ENCODE assay signal across 2 cellular contexts in the genomic region with DNA sequence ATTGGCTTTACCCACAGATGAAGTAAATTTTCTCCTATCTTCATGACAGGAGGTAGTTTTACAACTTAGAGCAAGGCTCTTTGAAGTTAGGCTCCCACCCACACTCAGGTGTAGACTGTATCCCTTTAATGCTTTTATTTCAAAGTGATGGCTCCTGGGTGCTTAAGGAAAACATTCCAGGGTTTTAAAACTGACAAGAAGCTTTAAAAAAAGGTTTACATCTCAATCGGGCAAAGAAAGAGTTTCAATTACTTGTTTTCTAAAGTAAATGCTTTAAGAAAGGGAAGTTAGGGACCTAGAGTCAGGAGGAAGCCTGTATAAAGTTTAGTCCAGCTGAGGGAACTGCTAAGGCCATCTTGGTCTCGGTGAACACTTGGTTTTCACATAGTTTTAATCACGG.
A peak's percentile ranks its signal among the peaks of the same experiment; 100 is the strongest.
TF ChIP-seq lines count a peak whose summit lies in the region.

No MANE protein-coding gene starts in this region.

TF ChIP-seq in GM23338, 12 proteins besides CTCF, POLR2A, EP300 and RAD21:
- TF ChIP-seq POLR2AphosphoS5 (IDR thresholded peaks at IDR 0.05; ENCODE audit: low read depth) (peak; percentile 39), EZH2 (IDR thresholded peaks at IDR 0.05; ENCODE audit: low read depth, unreplicated experiment) (no peak), NANOG (IDR thresholded peaks at IDR 0.05; ENCODE audit: borderline replicate concordance) (peak; percentile 82)
- TF ChIP-seq, protein P1, sequence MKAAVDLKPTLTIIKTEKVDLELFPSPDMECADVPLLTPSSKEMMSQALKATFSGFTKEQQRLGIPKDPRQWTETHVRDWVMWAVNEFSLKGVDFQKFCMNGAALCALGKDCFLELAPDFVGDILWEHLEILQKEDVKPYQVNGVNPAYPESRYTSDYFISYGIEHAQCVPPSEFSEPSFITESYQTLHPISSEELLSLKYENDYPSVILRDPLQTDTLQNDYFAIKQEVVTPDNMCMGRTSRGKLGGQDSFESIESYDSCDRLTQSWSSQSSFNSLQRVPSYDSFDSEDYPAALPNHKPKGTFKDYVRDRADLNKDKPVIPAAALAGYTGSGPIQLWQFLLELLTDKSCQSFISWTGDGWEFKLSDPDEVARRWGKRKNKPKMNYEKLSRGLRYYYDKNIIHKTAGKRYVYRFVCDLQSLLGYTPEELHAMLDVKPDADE (IDR thresholded peaks at IDR 0.05): no peak
- TF ChIP-seq, protein P2, sequence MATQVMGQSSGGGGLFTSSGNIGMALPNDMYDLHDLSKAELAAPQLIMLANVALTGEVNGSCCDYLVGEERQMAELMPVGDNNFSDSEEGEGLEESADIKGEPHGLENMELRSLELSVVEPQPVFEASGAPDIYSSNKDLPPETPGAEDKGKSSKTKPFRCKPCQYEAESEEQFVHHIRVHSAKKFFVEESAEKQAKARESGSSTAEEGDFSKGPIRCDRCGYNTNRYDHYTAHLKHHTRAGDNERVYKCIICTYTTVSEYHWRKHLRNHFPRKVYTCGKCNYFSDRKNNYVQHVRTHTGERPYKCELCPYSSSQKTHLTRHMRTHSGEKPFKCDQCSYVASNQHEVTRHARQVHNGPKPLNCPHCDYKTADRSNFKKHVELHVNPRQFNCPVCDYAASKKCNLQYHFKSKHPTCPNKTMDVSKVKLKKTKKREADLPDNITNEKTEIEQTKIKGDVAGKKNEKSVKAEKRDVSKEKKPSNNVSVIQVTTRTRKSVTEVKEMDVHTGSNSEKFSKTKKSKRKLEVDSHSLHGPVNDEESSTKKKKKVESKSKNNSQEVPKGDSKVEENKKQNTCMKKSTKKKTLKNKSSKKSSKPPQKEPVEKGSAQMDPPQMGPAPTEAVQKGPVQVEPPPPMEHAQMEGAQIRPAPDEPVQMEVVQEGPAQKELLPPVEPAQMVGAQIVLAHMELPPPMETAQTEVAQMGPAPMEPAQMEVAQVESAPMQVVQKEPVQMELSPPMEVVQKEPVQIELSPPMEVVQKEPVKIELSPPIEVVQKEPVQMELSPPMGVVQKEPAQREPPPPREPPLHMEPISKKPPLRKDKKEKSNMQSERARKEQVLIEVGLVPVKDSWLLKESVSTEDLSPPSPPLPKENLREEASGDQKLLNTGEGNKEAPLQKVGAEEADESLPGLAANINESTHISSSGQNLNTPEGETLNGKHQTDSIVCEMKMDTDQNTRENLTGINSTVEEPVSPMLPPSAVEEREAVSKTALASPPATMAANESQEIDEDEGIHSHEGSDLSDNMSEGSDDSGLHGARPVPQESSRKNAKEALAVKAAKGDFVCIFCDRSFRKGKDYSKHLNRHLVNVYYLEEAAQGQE (IDR thresholded peaks at IDR 0.05; ENCODE audit: unreplicated experiment): no peak

TF ChIP-seq in H1, 55 proteins besides CTCF, POLR2A, EP300 and RAD21:
- TF ChIP-seq SIN3A (conservative IDR thresholded peaks at IDR 0.05 in 1 of 2, IDR thresholded peaks at IDR 0.05 in 1 of 2; ENCODE audit: low read depth in 1 of 2, low read length in 2 of 2) (no peak), TAF1 (IDR thresholded peaks at IDR 0.05; ENCODE audit: low read depth, low read length) (no peak), POLR2AphosphoS5 (IDR thresholded peaks at IDR 0.05; ENCODE audit: low read depth, low read length) (peak; percentile 53; the same call in 1 of the 2 replicates), NANOG (IDR thresholded peaks at IDR 0.05; ENCODE audit: insufficient read depth, low read depth, low read length, poor library complexity, severe bottlenecking) (peak; percentile 83), TEAD4 (IDR thresholded peaks at IDR 0.05; ENCODE audit: low read depth, low read length) (peak; percentile 34; the same call in 1 of the 2 replicates), SIRT6 (IDR thresholded peaks at IDR 0.05; ENCODE audit: low read length) (no peak), TCF12 (IDR thresholded peaks at IDR 0.05; ENCODE audit: low read depth, low read length) (peak; percentile 76; the same call in 1 of the 2 replicates), JUN (IDR thresholded peaks at IDR 0.05; ENCODE audit: low read depth, low read length) (no peak), SP1 (IDR thresholded peaks at IDR 0.05; ENCODE audit: low read depth, low read length) (0 out of 2 replicates have a peak, but pooled peaks have one; percentile 37), SUZ12 (IDR thresholded peaks at IDR 0.05; ENCODE audit: low read length) (no peak), RBBP5 (IDR thresholded peaks at IDR 0.05; ENCODE audit: borderline replicate concordance, low read depth, low read length) (no peak), EGR1 (IDR thresholded peaks at IDR 0.05; ENCODE audit: borderline replicate concordance, low read depth, low read length) (0 out of 2 replicates have a peak, but pooled peaks have one; percentile 25)
- TF ChIP-seq, protein P3, sequence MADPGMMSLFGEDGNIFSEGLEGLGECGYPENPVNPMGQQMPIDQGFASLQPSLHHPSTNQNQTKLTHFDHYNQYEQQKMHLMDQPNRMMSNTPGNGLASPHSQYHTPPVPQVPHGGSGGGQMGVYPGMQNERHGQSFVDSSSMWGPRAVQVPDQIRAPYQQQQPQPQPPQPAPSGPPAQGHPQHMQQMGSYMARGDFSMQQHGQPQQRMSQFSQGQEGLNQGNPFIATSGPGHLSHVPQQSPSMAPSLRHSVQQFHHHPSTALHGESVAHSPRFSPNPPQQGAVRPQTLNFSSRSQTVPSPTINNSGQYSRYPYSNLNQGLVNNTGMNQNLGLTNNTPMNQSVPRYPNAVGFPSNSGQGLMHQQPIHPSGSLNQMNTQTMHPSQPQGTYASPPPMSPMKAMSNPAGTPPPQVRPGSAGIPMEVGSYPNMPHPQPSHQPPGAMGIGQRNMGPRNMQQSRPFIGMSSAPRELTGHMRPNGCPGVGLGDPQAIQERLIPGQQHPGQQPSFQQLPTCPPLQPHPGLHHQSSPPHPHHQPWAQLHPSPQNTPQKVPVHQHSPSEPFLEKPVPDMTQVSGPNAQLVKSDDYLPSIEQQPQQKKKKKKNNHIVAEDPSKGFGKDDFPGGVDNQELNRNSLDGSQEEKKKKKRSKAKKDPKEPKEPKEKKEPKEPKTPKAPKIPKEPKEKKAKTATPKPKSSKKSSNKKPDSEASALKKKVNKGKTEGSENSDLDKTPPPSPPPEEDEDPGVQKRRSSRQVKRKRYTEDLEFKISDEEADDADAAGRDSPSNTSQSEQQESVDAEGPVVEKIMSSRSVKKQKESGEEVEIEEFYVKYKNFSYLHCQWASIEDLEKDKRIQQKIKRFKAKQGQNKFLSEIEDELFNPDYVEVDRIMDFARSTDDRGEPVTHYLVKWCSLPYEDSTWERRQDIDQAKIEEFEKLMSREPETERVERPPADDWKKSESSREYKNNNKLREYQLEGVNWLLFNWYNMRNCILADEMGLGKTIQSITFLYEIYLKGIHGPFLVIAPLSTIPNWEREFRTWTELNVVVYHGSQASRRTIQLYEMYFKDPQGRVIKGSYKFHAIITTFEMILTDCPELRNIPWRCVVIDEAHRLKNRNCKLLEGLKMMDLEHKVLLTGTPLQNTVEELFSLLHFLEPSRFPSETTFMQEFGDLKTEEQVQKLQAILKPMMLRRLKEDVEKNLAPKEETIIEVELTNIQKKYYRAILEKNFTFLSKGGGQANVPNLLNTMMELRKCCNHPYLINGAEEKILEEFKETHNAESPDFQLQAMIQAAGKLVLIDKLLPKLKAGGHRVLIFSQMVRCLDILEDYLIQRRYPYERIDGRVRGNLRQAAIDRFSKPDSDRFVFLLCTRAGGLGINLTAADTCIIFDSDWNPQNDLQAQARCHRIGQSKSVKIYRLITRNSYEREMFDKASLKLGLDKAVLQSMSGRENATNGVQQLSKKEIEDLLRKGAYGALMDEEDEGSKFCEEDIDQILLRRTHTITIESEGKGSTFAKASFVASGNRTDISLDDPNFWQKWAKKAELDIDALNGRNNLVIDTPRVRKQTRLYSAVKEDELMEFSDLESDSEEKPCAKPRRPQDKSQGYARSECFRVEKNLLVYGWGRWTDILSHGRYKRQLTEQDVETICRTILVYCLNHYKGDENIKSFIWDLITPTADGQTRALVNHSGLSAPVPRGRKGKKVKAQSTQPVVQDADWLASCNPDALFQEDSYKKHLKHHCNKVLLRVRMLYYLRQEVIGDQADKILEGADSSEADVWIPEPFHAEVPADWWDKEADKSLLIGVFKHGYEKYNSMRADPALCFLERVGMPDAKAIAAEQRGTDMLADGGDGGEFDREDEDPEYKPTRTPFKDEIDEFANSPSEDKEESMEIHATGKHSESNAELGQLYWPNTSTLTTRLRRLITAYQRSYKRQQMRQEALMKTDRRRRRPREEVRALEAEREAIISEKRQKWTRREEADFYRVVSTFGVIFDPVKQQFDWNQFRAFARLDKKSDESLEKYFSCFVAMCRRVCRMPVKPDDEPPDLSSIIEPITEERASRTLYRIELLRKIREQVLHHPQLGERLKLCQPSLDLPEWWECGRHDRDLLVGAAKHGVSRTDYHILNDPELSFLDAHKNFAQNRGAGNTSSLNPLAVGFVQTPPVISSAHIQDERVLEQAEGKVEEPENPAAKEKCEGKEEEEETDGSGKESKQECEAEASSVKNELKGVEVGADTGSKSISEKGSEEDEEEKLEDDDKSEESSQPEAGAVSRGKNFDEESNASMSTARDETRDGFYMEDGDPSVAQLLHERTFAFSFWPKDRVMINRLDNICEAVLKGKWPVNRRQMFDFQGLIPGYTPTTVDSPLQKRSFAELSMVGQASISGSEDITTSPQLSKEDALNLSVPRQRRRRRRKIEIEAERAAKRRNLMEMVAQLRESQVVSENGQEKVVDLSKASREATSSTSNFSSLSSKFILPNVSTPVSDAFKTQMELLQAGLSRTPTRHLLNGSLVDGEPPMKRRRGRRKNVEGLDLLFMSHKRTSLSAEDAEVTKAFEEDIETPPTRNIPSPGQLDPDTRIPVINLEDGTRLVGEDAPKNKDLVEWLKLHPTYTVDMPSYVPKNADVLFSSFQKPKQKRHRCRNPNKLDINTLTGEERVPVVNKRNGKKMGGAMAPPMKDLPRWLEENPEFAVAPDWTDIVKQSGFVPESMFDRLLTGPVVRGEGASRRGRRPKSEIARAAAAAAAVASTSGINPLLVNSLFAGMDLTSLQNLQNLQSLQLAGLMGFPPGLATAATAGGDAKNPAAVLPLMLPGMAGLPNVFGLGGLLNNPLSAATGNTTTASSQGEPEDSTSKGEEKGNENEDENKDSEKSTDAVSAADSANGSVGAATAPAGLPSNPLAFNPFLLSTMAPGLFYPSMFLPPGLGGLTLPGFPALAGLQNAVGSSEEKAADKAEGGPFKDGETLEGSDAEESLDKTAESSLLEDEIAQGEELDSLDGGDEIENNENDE (IDR thresholded peaks at IDR 0.05; ENCODE audit: insufficient replicate concordance, low read length): peak; percentile 93
- TF ChIP-seq, protein P4, sequence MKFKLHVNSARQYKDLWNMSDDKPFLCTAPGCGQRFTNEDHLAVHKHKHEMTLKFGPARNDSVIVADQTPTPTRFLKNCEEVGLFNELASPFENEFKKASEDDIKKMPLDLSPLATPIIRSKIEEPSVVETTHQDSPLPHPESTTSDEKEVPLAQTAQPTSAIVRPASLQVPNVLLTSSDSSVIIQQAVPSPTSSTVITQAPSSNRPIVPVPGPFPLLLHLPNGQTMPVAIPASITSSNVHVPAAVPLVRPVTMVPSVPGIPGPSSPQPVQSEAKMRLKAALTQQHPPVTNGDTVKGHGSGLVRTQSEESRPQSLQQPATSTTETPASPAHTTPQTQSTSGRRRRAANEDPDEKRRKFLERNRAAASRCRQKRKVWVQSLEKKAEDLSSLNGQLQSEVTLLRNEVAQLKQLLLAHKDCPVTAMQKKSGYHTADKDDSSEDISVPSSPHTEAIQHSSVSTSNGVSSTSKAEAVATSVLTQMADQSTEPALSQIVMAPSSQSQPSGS (IDR thresholded peaks at IDR 0.05; ENCODE audit: low read length): no peak
